In the genomic region with DNA sequence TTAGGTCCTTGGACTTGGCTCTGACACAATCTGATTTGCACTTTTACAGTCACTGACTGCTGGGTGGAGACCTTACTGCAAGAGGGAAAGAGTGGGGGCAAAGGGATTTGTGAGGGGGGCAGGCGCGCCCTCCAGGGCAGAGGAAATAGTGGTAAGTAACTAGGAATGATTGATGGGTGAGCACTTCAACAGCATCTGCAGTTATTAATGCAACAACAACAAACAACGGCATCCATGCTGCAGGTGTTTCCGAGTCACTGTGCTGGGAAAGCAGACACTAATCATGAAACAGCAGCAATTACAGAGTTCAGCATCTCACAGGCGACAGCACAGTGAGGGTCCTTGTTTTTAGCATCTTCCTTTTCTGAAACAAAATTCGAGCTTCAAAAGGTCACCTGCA, we compare ENCODE assay signal across 1 cellular context.
TF ChIP-seq lines count a peak whose summit lies in the region.

No MANE protein-coding gene starts in this region.

TF ChIP-seq in GM23338, 12 proteins besides CTCF, POLR2A, EP300 and RAD21 (continued from another document):
- TF ChIP-seq ZNF331 (CRISPR knock-in tag; IDR thresholded peaks at IDR 0.05; ENCODE audit: low read depth) (no peak), ETS1 (IDR thresholded peaks at IDR 0.05) (no peak), EZH2 (IDR thresholded peaks at IDR 0.05; ENCODE audit: low read depth, unreplicated experiment) (no peak), STAT1 (IDR thresholded peaks at IDR 0.05; ENCODE audit: unreplicated experiment) (no peak), CREB1 (CRISPR knock-in tag; IDR thresholded peaks at IDR 0.05; ENCODE audit: low read depth) (no peak), ZNF114 (CRISPR knock-in tag; IDR thresholded peaks at IDR 0.05) (no peak), ZNF462 (CRISPR knock-in tag; IDR thresholded peaks at IDR 0.05) (no peak), NANOG (IDR thresholded peaks at IDR 0.05; ENCODE audit: borderline replicate concordance) (no peak), EZH2phosphoT487 (IDR thresholded peaks at IDR 0.05; ENCODE audit: unreplicated experiment) (no peak)
